In genomic region chr14:99230271-99231141, GRCh38 we compare ENCODE assay signal across 9 cellular contexts. TPM values are rescaled to one million over a fixed set of nuclear protein-coding genes. Genes with fewer than 3 reads are reported as not detected.
A peak's percentile ranks its signal among the peaks of the same experiment; 100 is the strongest.
DNase-seq lines count a peak whose midpoint lies in the region; ATAC-seq, FAIRE-seq and TF ChIP-seq lines count a peak whose summit lies in the region.
"Had no signal": no experiment of that assay in that cellular context is flagged by ENCODE, and none has a peak within 500 bp of the region (broad histone marks: within the 10 kb centered on the region; RNA-seq: fewer than 3 reads in every experiment).

No MANE protein-coding gene starts in this region.

- H4K20me1 ChIP-seq in neural cell (ENCODE audit: insufficient read depth) = peaks cover 100% of the 10 kb centered on the region

- TF ChIP-seq EP300 in neural cell (conservative IDR thresholded peaks at IDR 0.05; ENCODE audit: poor library complexity, severe bottlenecking) = no peak

- H3K4me2 ChIP-seq in neural cell (ENCODE audit: low read length) = no peak overlapping the region

- no peak for TF ChIP-seq RAD21 in neural cell (conservative IDR thresholded peaks at IDR 0.05)

- FAIRE-seq in H54 (lab: Jason Lieb, UNC) = no peak
- FAIRE-seq: pancreas had no signal

- ATAC-seq in activated naive CD4-positive, alpha-beta T cell treated with anti-CD3 and anti-CD28 coated beads, Interleukin-2, amount 50 U/mL, for 72 hours = peak; percentile 63 to 75
- peak; percentile 7 for ATAC-seq in upper lobe of right lung

- intact Hi-C loops in upper lobe of right lung (cut with DNase I) = no loop called here

- peaks cover 17 to 55% of the 10 kb centered on the region in 2 donors for H3K36me3 Mint-ChIP-seq in activated naive CD4-positive, alpha-beta T cell treated with anti-CD3 and anti-CD28 coated beads, Interleukin-2, amount 50 U/mL, for 72 hours

- no peak overlapping the region for H3K9ac ChIP-seq in neural cell (ENCODE audit: low read length)

- no peaks in the 10 kb centered on the region for H3K27me3 ChIP-seq in neural cell (ENCODE audit: insufficient read depth, low read depth, low read length)
- H3K27me3 ChIP-seq in upper lobe of right lung = peaks cover 26% of the 10 kb centered on the region
- H3K27me3 ChIP-seq: pancreas had no signal

- H3K79me2 ChIP-seq in neural cell (replicated peaks; ENCODE audit: insufficient read depth, low read length) = peaks cover 94% of the 10 kb centered on the region

- H3F3A ChIP-seq in neural cell (ENCODE audit: insufficient read depth, low read length, poor library complexity, severe bottlenecking) = peaks cover 2% of the 10 kb centered on the region

- no peak overlapping the region for H2AFZ ChIP-seq in neural cell (ENCODE audit: low read depth, low read length)

- no peaks in the 10 kb centered on the region for H3K9me3 ChIP-seq in neural cell (ENCODE audit: low read length)
- no peaks in the 10 kb centered on the region for H3K9me3 ChIP-seq in upper lobe of right lung
- H3K9me3 ChIP-seq: pancreas had no signal

- no peaks in the 10 kb centered on the region for H3K9me3 Mint-ChIP-seq in activated naive CD4-positive, alpha-beta T cell treated with anti-CD3 and anti-CD28 coated beads, Interleukin-2, amount 50 U/mL, for 72 hours

- no peak for TF ChIP-seq POLR2A in H54 (IDR thresholded peaks at IDR 0.05; ENCODE audit: low read depth, low read length)

- H3K27ac ChIP-seq in neural cell (ENCODE audit: low read length) = no peak overlapping the region
- no peak overlapping the region for H3K27ac ChIP-seq in upper lobe of right lung
- H3K27ac ChIP-seq: pancreas had no signal

- peak overlapping the region; percentile 91 to 98 for H3K27ac Mint-ChIP-seq in activated naive CD4-positive, alpha-beta T cell treated with anti-CD3 and anti-CD28 coated beads, Interleukin-2, amount 50 U/mL, for 72 hours

- no peaks in the 10 kb centered on the region for H3K9me2 ChIP-seq in neural cell (ENCODE audit: insufficient read depth, low read length)

- DNase-seq in NK-92 (lab: John Stamatoyannopoulos, UW; ENCODE audit: unreplicated experiment) = peak; percentile 39
- DNase-seq in NK-92 treated with Interleukin-12 subunit alpha and Interleukin-12 subunit beta, amount 100 ng/mL, for 24 hours (lab: John Stamatoyannopoulos, UW) = no peak
- peak; percentile 73 to 93 for DNase-seq in activated naive CD4-positive, alpha-beta T cell treated with anti-CD3 and anti-CD28 coated beads, Interleukin-2, amount 50 U/mL, for 72 hours (ENCODE audit: low spot score in 2 of 2)
- DNase-seq in upper lobe of right lung = no peak
- DNase-seq in H54 (ENCODE audit: insufficient read length, low spot score) = no peak
- DNase-seq in cerebellar cortex (ENCODE audit: low spot score) = no peak
- no peak for DNase-seq in globus pallidus (ENCODE audit: low spot score)
- DNase-seq: pancreas had no signal

- H3K4me3 ChIP-seq in neural cell (ENCODE audit: low read length) (peak overlapping the region; percentile 48), upper lobe of right lung (no peak overlapping the region)
- H3K4me3 ChIP-seq: pancreas had no signal

- H3K4me1 ChIP-seq in upper lobe of right lung = no peaks in the 10 kb centered on the region

- TF ChIP-seq CTCF in neural cell (IDR thresholded peaks at IDR 0.05; ENCODE audit: poor library complexity, severe bottlenecking) = no peak
- no peak for TF ChIP-seq CTCF in upper lobe of right lung (IDR thresholded peaks at IDR 0.05)

- H3K36me3 ChIP-seq in neural cell (ENCODE audit: insufficient read depth, low read length) = no peaks in the 10 kb centered on the region
- no peaks in the 10 kb centered on the region for H3K36me3 ChIP-seq in upper lobe of right lung
- H3K36me3 ChIP-seq: pancreas had no signal

TF ChIP-seq in neural cell, 6 proteins besides CTCF, POLR2A, EP300 and RAD21:
- TF ChIP-seq EZH2 (IDR thresholded peaks at IDR 0.05; ENCODE audit: borderline replicate concordance, insufficient read depth, low read length, poor library complexity, severe bottlenecking) = no peak
- no peak for TF ChIP-seq TAF1 (IDR thresholded peaks at IDR 0.05; ENCODE audit: low read depth)
- no peak for TF ChIP-seq REST (IDR thresholded peaks at IDR 0.05; ENCODE audit: borderline replicate concordance)
- no peak for TF ChIP-seq MXI1 (conservative IDR thresholded peaks at IDR 0.05; ENCODE audit: poor library complexity, severe bottlenecking)
- TF ChIP-seq POLR2AphosphoS5 (IDR thresholded peaks at IDR 0.05) = no peak
- no peak for TF ChIP-seq SMC3 (conservative IDR thresholded peaks at IDR 0.05; ENCODE audit: poor library complexity)

RNA-seq across cellular contexts. Expression of gene BCL11B, which starts 41.5 kb away (rescaled TPM):
- total RNA-seq in activated naive CD4-positive, alpha-beta T cell treated with anti-CD3 and anti-CD28 coated beads, Interleukin-2, amount 50 U/mL, for 72 hours = 10 to 100 TPM; 57.8 to 65.7 TPM
- polyA plus RNA-seq in neural cell = 98.9 and 104 TPM in 2 replicates
- 259 and 270 TPM in 2 replicates for polyA minus RNA-seq in neural cell
- 2.4 TPM for total RNA-seq in upper lobe of right lung

Comparison
In these comparisons a context has a peak if more than half of its experiments do, and no peak if none do; other contexts are left out.
1. DNase-seq: peak in NK-92 (single experiment) and activated naive CD4-positive, alpha-beta T cell treated with anti-CD3 and anti-CD28 coated beads, Interleukin-2, amount 50 U/mL, for 72 hours (2 of 2); none in NK-92 treated with Interleukin-12 subunit alpha and Interleukin-12 subunit beta, amount 100 ng/mL, for 24 hours (single experiment), upper lobe of right lung (single experiment), H54 (single experiment), cerebellar cortex (single experiment) and globus pallidus (single experiment).
2. RNA of gene BCL11B, which starts 41.5 kb away (total RNA-seq): 57.8 to 65.7 TPM in activated naive CD4-positive, alpha-beta T cell treated with anti-CD3 and anti-CD28 coated beads, Interleukin-2, amount 50 U/mL, for 72 hours; 2.4 TPM in upper lobe of right lung (single experiment); every median in the first group is over 10 times any median in the second.